ENCODE assay signal across 21 cellular contexts in genomic region chr6:132496519-132497180, GRCh38. TPM values are rescaled to one million over a fixed set of nuclear protein-coding genes. Genes with fewer than 3 reads are reported as not detected.
A peak's percentile ranks its signal among the peaks of the same experiment; 100 is the strongest.
DNase-seq lines count a peak whose midpoint lies in the region; ATAC-seq and TF ChIP-seq lines count a peak whose summit lies in the region.
"Had no signal": no experiment of that assay in that cellular context is flagged by ENCODE, and none has a peak within 500 bp of the region (broad histone marks: within the 10 kb centered on the region; RNA-seq: fewer than 3 reads in every experiment).

No MANE protein-coding gene starts in this region.

- intact Hi-C loops in natural killer cell (cut with micrococcal nuclease) (no loop called here), prostate gland (cut with DNase I) (no loop called here)

- H3K27ac ChIP-seq in CD4-positive, CD25-positive, alpha-beta regulatory T cell (ENCODE audit: insufficient read depth, low read length, poor library complexity, severe bottlenecking), result peak overlapping the region; percentile 48
- peak overlapping the region; percentile 96 for H3K27ac ChIP-seq in SU-DHL-6 (ENCODE audit: low read depth, low read length)
- peak overlapping the region in 1 of 4 donors; percentile 3 for H3K27ac ChIP-seq in tibial nerve
- no peak overlapping the region for H3K27ac ChIP-seq in prostate gland
- H3K27ac ChIP-seq: SJSA1 had no signal

- TF ChIP-seq EP300 in tibial nerve (IDR thresholded peaks at IDR 0.05), result no peak

- 40 to 66% methylated on average over 4 of the region's 4 CpGs for WGBS in tibial nerve, 2 donors
- 42% methylated on average over 4 of the region's 4 CpGs for WGBS in prostate gland

- no peaks in the 10 kb centered on the region for H3K27me3 Mint-ChIP-seq in CD4-positive, CD25-positive, alpha-beta regulatory T cell
- no peaks in the 10 kb centered on the region for H3K27me3 Mint-ChIP-seq in IgD-negative memory B cell
- no peaks in the 10 kb centered on the region for H3K27me3 Mint-ChIP-seq in natural killer cell (ENCODE audit: low read depth in 2 of 2)
- H3K27me3 Mint-ChIP-seq: CD4-positive, alpha-beta memory T cell had no signal

- H3K4me1 Mint-ChIP-seq in CD4-positive, CD25-positive, alpha-beta regulatory T cell, result peaks cover 22 to 64% (median 47%) of the 10 kb centered on the region in 4 donors
- peaks cover 61 to 66% (median 63%) of the 10 kb centered on the region in 3 donors for H3K4me1 Mint-ChIP-seq in IgD-negative memory B cell
- H3K4me1 Mint-ChIP-seq in natural killer cell, result peaks cover 59 to 65% of the 10 kb centered on the region in 2 donors

- H3K27me3 ChIP-seq in CD4-positive, CD25-positive, alpha-beta regulatory T cell (ENCODE audit: control insufficient read depth, insufficient read depth, low read length), result no peaks in the 10 kb centered on the region
- no peaks in the 10 kb centered on the region for H3K27me3 ChIP-seq in SU-DHL-6 (ENCODE audit: low read length)
- H3K27me3 ChIP-seq in tibial nerve, result no peaks in the 10 kb centered on the region
- no peaks in the 10 kb centered on the region for H3K27me3 ChIP-seq in prostate gland (replicated peaks; ENCODE audit: insufficient read depth)
- H3K27me3 ChIP-seq: SJSA1 had no signal

- H3K4me2 ChIP-seq in SU-DHL-6 (ENCODE audit: low read depth, low read length, poor library complexity, severe bottlenecking), result peak overlapping the region; percentile 93

- DNase-seq in CD4-positive, CD25-positive, alpha-beta regulatory T cell, result no peak
- DNase-seq in natural killer cell (no peak), tibial nerve (ENCODE audit: low spot score in 2 of 2) (no peak), NCI-H446 treated with DMSO at 0.1 percent for 48 hours (lab: John Stamatoyannopoulos, UW) (no peak), prostate gland (ENCODE audit: low spot score) (no peak)
- DNase-seq: CD4-positive, alpha-beta memory T cell; DMS79 treated with DMSO at 0.1 percent for 48 hours; GDM1; NCI-H1092 treated with DMSO at 0.1 percent for 48 hours; NCI-H1694 treated with DMSO at 0.1 percent for 48 hours; NCI-H2171; NCI-H510A; RPMI8226 had no signal

- peak overlapping the region in 2 of 4 donors; percentile 12 to 55 for H3K4me3 Mint-ChIP-seq in CD4-positive, CD25-positive, alpha-beta regulatory T cell
- H3K4me3 Mint-ChIP-seq in IgD-negative memory B cell, result peak overlapping the region; percentile 64 to 85 (median 76)
- H3K4me3 Mint-ChIP-seq in natural killer cell, result peak overlapping the region; percentile 45

- no peak for ATAC-seq in CD4-positive, CD25-positive, alpha-beta regulatory T cell (ENCODE audit: low read depth in 2 of 2)
- ATAC-seq in natural killer cell (no peak), GM18505 (IDR thresholded peaks at IDR 0.05; ENCODE audit: unreplicated experiment) (no peak)
- ATAC-seq: HCT116 had no signal

- H3F3A ChIP-seq in SU-DHL-6 (ENCODE audit: insufficient read depth), result peaks cover 84% of the 10 kb centered on the region

- peak overlapping the region in 2 of 3 donors; percentile 34 to 61 for H3K27ac Mint-ChIP-seq in CD4-positive, CD25-positive, alpha-beta regulatory T cell
- peak overlapping the region in 2 of 3 donors; percentile 60 to 95 for H3K27ac Mint-ChIP-seq in IgD-negative memory B cell
- H3K27ac Mint-ChIP-seq in natural killer cell, result peak overlapping the region in 1 of 2 donors; percentile 68
- H3K27ac Mint-ChIP-seq: CD4-positive, alpha-beta memory T cell had no signal

- H3K9me3 ChIP-seq in CD4-positive, CD25-positive, alpha-beta regulatory T cell (ENCODE audit: control insufficient read depth in 2 of 2, low read length in 2 of 2), result no peaks in the 10 kb centered on the region
- H3K9me3 ChIP-seq in SU-DHL-6 (ENCODE audit: insufficient read depth, low read length), result no peaks in the 10 kb centered on the region
- no peaks in the 10 kb centered on the region for H3K9me3 ChIP-seq in tibial nerve
- H3K9me3 ChIP-seq in prostate gland, result no peaks in the 10 kb centered on the region
- H3K9me3 ChIP-seq: SJSA1 had no signal

- H3K9me2 ChIP-seq in SU-DHL-6 (replicated peaks; ENCODE audit: insufficient read depth, low read length), result no peaks in the 10 kb centered on the region

- no peaks in the 10 kb centered on the region for H4K20me1 ChIP-seq in SU-DHL-6 (ENCODE audit: low read depth, low read length)

- no peak for TF ChIP-seq POLR2A in GM18505 (IDR thresholded peaks at IDR 0.05; ENCODE audit: borderline replicate concordance, extremely low read depth, insufficient read depth, insufficient read length)
- no peak for TF ChIP-seq POLR2A in tibial nerve (IDR thresholded peaks at IDR 0.05)
- no peak for TF ChIP-seq POLR2A in prostate gland (IDR thresholded peaks at IDR 0.05)

- no peak overlapping the region for H2AFZ ChIP-seq in SU-DHL-6 (ENCODE audit: low read depth, low read length, severe bottlenecking)

- H3K36me3 Mint-ChIP-seq in CD4-positive, CD25-positive, alpha-beta regulatory T cell, result peaks cover 50% of the 10 kb centered on the region
- peaks cover 14% of the 10 kb centered on the region for H3K36me3 Mint-ChIP-seq in IgD-negative memory B cell
- H3K36me3 Mint-ChIP-seq in natural killer cell, result peaks cover 4% of the 10 kb centered on the region

- peaks cover 0 to 4% (median 2%) of the 10 kb centered on the region in 7 donors for H3K9me3 Mint-ChIP-seq in CD4-positive, CD25-positive, alpha-beta regulatory T cell
- H3K9me3 Mint-ChIP-seq in IgD-negative memory B cell, result peaks cover 0 to 4% (median 2%) of the 10 kb centered on the region in 3 donors
- H3K9me3 Mint-ChIP-seq in natural killer cell, result no peaks in the 10 kb centered on the region

- H3K4me3 ChIP-seq in CD4-positive, CD25-positive, alpha-beta regulatory T cell (ENCODE audit: low read depth, low read length), result peak overlapping the region; percentile 1
- H3K4me3 ChIP-seq in SU-DHL-6 (ENCODE audit: insufficient read depth, low read length, poor library complexity, severe bottlenecking), result peak overlapping the region; percentile 36
- no peak overlapping the region for H3K4me3 ChIP-seq in tibial nerve
- H3K4me3 ChIP-seq in prostate gland, result no peak overlapping the region
- H3K4me3 ChIP-seq: SJSA1 had no signal

- peaks cover 26% of the 10 kb centered on the region for H3K4me1 ChIP-seq in CD4-positive, CD25-positive, alpha-beta regulatory T cell (ENCODE audit: control insufficient read depth, insufficient read depth, low read length, poor library complexity, severe bottlenecking)
- H3K4me1 ChIP-seq in tibial nerve (peaks cover 0 to 55% (median 14%) of the 10 kb centered on the region in 4 donors), prostate gland (replicated peaks) (no peaks in the 10 kb centered on the region)
- H3K4me1 ChIP-seq: SJSA1 had no signal

- peaks cover 85% of the 10 kb centered on the region for H3K79me2 ChIP-seq in SU-DHL-6 (ENCODE audit: insufficient read depth, low read length)

- TF ChIP-seq CTCF in SU-DHL-6 (IDR thresholded peaks at IDR 0.05; ENCODE audit: insufficient read depth, low read length, poor library complexity, severe bottlenecking), result no peak
- no peak for TF ChIP-seq CTCF in natural killer cell (IDR thresholded peaks at IDR 0.05)
- no peak for TF ChIP-seq CTCF in tibial nerve (IDR thresholded peaks at IDR 0.05)
- no peak for TF ChIP-seq CTCF in prostate gland (IDR thresholded peaks at IDR 0.05)

- H3K9ac ChIP-seq in SU-DHL-6 (ENCODE audit: low read length), result peak overlapping the region; percentile 50

- H3K36me3 ChIP-seq in CD4-positive, CD25-positive, alpha-beta regulatory T cell (ENCODE audit: control insufficient read depth, insufficient read depth, low read length), result peaks cover 39% of the 10 kb centered on the region
- H3K36me3 ChIP-seq in SU-DHL-6 (ENCODE audit: low read length), result peaks cover 43% of the 10 kb centered on the region
- peaks cover 0 to 33% (median 4%) of the 10 kb centered on the region in 3 donors for H3K36me3 ChIP-seq in tibial nerve
- no peaks in the 10 kb centered on the region for H3K36me3 ChIP-seq in prostate gland

RNA-seq across cellular contexts. Expression of gene STX7, which starts 16.3 kb away (rescaled TPM):
- total RNA-seq in CD4-positive, CD25-positive, alpha-beta regulatory T cell, result 20.2 TPM
- 10 to 100 TPM; 14.8 to 19.8 (median 18.9) TPM for polyA plus RNA-seq in CD4-positive, CD25-positive, alpha-beta regulatory T cell
- polyA plus RNA-seq in IgD-negative memory B cell, result 96.7 TPM
- total RNA-seq in natural killer cell (10 to 100 TPM; 37.3 to 49.9 (median 39.5) TPM), tibial nerve (10 to 100 TPM; 53.4 to 92.0 (median 65.6) TPM), prostate gland (10 to 100 TPM; 17.6 to 27.1 TPM)

RNA-seq across cellular contexts. Expression of gene TAAR9, which starts 41.4 kb away (rescaled TPM):
- not detected for total RNA-seq in CD4-positive, CD25-positive, alpha-beta regulatory T cell
- not detected for polyA plus RNA-seq in CD4-positive, CD25-positive, alpha-beta regulatory T cell
- polyA plus RNA-seq in IgD-negative memory B cell, result not detected
- total RNA-seq in natural killer cell (not detected), tibial nerve (not detected), prostate gland (not detected)
- total RNA-seq: A673; CD4-positive, alpha-beta memory T cell; HT1080; M059J; SJSA1 had no signal
- polyA plus RNA-seq: CD4-positive, alpha-beta memory T cell had no signal

RNA-seq across cellular contexts. Expression of gene TAAR8, which starts 55.8 kb away (rescaled TPM):
- total RNA-seq in CD4-positive, CD25-positive, alpha-beta regulatory T cell, result not detected
- polyA plus RNA-seq in CD4-positive, CD25-positive, alpha-beta regulatory T cell, result not detected
- not detected for polyA plus RNA-seq in IgD-negative memory B cell
- not detected for total RNA-seq in natural killer cell
- not detected for total RNA-seq in tibial nerve
- not detected for total RNA-seq in prostate gland
- total RNA-seq: A673; CD4-positive, alpha-beta memory T cell; HT1080; M059J; SJSA1 had no signal
- polyA plus RNA-seq: CD4-positive, alpha-beta memory T cell had no signal

Comparison
In these comparisons a context has a peak if more than half of its experiments do, and no peak if none do; other contexts are left out.
1. H3K27ac ChIP-seq: peak in CD4-positive, CD25-positive, alpha-beta regulatory T cell (single experiment) and SU-DHL-6 (single experiment); none in prostate gland (0 of 2).
2. H3K4me3 ChIP-seq: peak in CD4-positive, CD25-positive, alpha-beta regulatory T cell (single experiment) and SU-DHL-6 (single experiment); none in tibial nerve (0 of 4) and prostate gland (0 of 2).